ENCODE assay signal across 18 cellular contexts in the genomic region with DNA sequence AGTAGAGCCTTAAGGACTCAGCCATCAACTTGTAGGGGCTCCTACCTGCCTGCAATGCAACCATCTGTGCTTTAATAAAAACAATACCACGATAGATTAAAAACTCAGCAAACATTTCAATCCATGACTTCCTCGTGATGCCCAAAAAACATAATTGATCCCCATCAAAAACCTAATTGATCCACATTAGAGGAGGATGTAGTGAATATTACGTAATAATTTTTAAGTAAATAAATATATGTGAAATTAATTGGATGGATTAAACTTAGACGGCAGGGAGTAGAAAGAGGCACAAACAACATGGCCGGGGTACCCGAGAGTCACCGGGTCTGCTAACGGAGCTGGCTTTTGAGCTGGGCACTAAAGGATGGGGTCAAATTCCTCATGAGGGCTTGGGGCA.
DNase-seq lines count a peak whose midpoint lies in the region; ATAC-seq, FAIRE-seq and TF ChIP-seq lines count a peak whose summit lies in the region.
"Had no signal": no experiment of that assay in that cellular context is flagged by ENCODE, and none has a peak within 500 bp of the region (broad histone marks: within the 10 kb centered on the region; RNA-seq: fewer than 3 reads in every experiment).

No MANE protein-coding gene starts in this region.

- no peaks in the 10 kb centered on the region for H3K27me3 ChIP-seq in Caco-2 (replicated peaks; ENCODE audit: control insufficient read depth, insufficient read depth, low read length)
- peaks cover 1% of the 10 kb centered on the region; the same call in 1 of the 2 replicates for H3K27me3 ChIP-seq in IMR-90 (ENCODE audit: control insufficient read depth, insufficient read depth, low read length)
- no peaks in the 10 kb centered on the region for H3K27me3 ChIP-seq in H1 (replicated peaks in 1 of 4; ENCODE audit: control insufficient read depth in 3 of 4, extremely low read depth in 1 of 4, insufficient read depth in 3 of 4, low read length in 3 of 4)
- no peaks in the 10 kb centered on the region for H3K27me3 ChIP-seq in neural progenitor cell
- H3K27me3 ChIP-seq in small intestine (ENCODE audit: control insufficient read depth in 2 of 2, insufficient read depth in 2 of 2, low read length in 2 of 2), result no peaks in the 10 kb centered on the region
- H3K27me3 ChIP-seq in testis, result no peaks in the 10 kb centered on the region

- H3K4me3 ChIP-seq in Caco-2 (ENCODE audit: low read depth, low read length) (no peak overlapping the region), IMR-90 (ENCODE audit: insufficient read depth, low read depth, low read length) (no peak overlapping the region), H1 (ENCODE audit: extremely low read depth in 1 of 4, insufficient read depth in 2 of 4, low read depth in 3 of 4, low read length in 4 of 4) (no peak overlapping the region), neural progenitor cell (no peak overlapping the region), small intestine (ENCODE audit: low read depth in 1 of 2, low read length in 2 of 2) (no peak overlapping the region), testis (peak overlapping the region in 1 of 2 donors; percentile 7)

- H3K27ac ChIP-seq in IMR-90 (ENCODE audit: insufficient read depth, low read length) (no peak overlapping the region), H1 (ENCODE audit: low read depth, low read length) (no peak overlapping the region), neural progenitor cell (peak overlapping the region; percentile 95), small intestine (ENCODE audit: low read depth in 1 of 2, low read length in 1 of 2) (no peak overlapping the region), testis (no peak overlapping the region)

- H3K18ac ChIP-seq in IMR-90 (ENCODE audit: low read depth, low read length) (no peak overlapping the region), H1 (ENCODE audit: extremely low read depth, low read length) (no peak overlapping the region)

- BruUV-seq in Caco-2 (replicated peaks; lab: Mats Ljungman, UMichigan) (no TSS peak), IMR-90 (replicated peaks; lab: Mats Ljungman, UMichigan) (no TSS peak)

- H4K20me1 ChIP-seq in IMR-90 (ENCODE audit: insufficient read depth, low read length) (no peaks in the 10 kb centered on the region), H1 (replicated peaks in 1 of 2; ENCODE audit: control insufficient read depth in 1 of 2, insufficient read depth in 2 of 2, low read length in 2 of 2) (no peaks in the 10 kb centered on the region), neural progenitor cell (ENCODE audit: low read depth) (no peaks in the 10 kb centered on the region)

- H3K79me2 ChIP-seq in H1 (ENCODE audit: control insufficient read depth in 1 of 2, insufficient read depth in 2 of 2, low read length in 2 of 2) (no peaks in the 10 kb centered on the region), neural progenitor cell (ENCODE audit: low read depth) (no peaks in the 10 kb centered on the region)

- H3K4me1 Mint-ChIP-seq in Caco-2 (ENCODE audit: low read depth, unreplicated experiment) (peaks cover 35% of the 10 kb centered on the region), neural progenitor cell (peaks cover 38% of the 10 kb centered on the region)
- H3K4me1 Mint-ChIP-seq in activated T-cell treated with anti-CD3 and anti-CD28 coated beads, Interleukin-2, amount 50 U/mL, for 24 hours (ENCODE audit: low read depth), result peaks cover 26% of the 10 kb centered on the region

- no peak overlapping the region for H4K8ac ChIP-seq in IMR-90 (ENCODE audit: low read depth in 2 of 2, low read length in 2 of 2)
- H4K8ac ChIP-seq in H1 (ENCODE audit: extremely low read depth, insufficient read depth, low read length), result no peak overlapping the region

- dilution Hi-C loops in IMR-90 (cut with HindIII; ENCODE audit: low sequenced_read_pairs, unreplicated experiment), result no loop called here

- H3K4me2 ChIP-seq in IMR-90 (ENCODE audit: low read depth, low read length) (no peak overlapping the region), H1 (ENCODE audit: insufficient read depth in 1 of 2, low read depth in 2 of 2, low read length in 2 of 2) (no peak overlapping the region), neural progenitor cell (peak overlapping the region; percentile 63)

- TF ChIP-seq RAD21 in IMR-90 (IDR thresholded peaks at IDR 0.05; ENCODE audit: low read length), result no peak
- no peak for TF ChIP-seq RAD21 in H1 (IDR thresholded peaks at IDR 0.05 in 1 of 2, conservative IDR thresholded peaks at IDR 0.05 in 1 of 2; ENCODE audit: low read depth in 2 of 2, low read length in 2 of 2)

- H3K27me3 Mint-ChIP-seq in Caco-2 (ENCODE audit: insufficient read depth, unreplicated experiment) (no peaks in the 10 kb centered on the region), neural progenitor cell (ENCODE audit: insufficient read depth, low read depth) (peaks cover 7% of the 10 kb centered on the region)
- no peaks in the 10 kb centered on the region for H3K27me3 Mint-ChIP-seq in activated T-cell treated with anti-CD3 and anti-CD28 coated beads, Interleukin-2, amount 50 U/mL, for 24 hours
- H3K27me3 Mint-ChIP-seq: CD4-positive, alpha-beta T cell had no signal

- TF ChIP-seq POLR2A in IMR-90 (IDR thresholded peaks at IDR 0.05; ENCODE audit: low read depth, low read length) (no peak), H1 (IDR thresholded peaks at IDR 0.05; ENCODE audit: control extremely low read depth in 1 of 2, low read depth in 2 of 2, low read length in 2 of 2) (no peak), testis (IDR thresholded peaks at IDR 0.05) (no peak)

- CTCF ChIA-PET in Caco-2 (lab: Charles Lee), result interaction anchor here (2.7 kb wide), 1 partner anchor 91 kb away, joined by 7 read pairs; no protein-coding TSS in a partner anchor
- CTCF ChIA-PET in IMR-90 (lab: Yijun Ruan, JAX), result no interaction called here
- CTCF ChIA-PET in H1 (lab: Charles Lee; ENCODE audit: partially characterized antibody), result interaction anchor here (1.7 to 3.2 kb wide), 2 partner anchors 10 to 52 kb away, joined by 4 to 14 read pairs; no protein-coding TSS in a partner anchor

- in situ Hi-C loops in IMR-90 (cut with MboI; ENCODE audit: low sequenced_read_pairs), result no loop called here

- H2BK15ac ChIP-seq in IMR-90 (ENCODE audit: low read depth, low read length) (no peak overlapping the region), H1 (ENCODE audit: low read length) (no peak overlapping the region)

- no peaks in the 10 kb centered on the region for H3K9me1 ChIP-seq in IMR-90 (ENCODE audit: insufficient read depth, low read length)

- H3K27ac Mint-ChIP-seq in Caco-2 (ENCODE audit: unreplicated experiment), result peak overlapping the region; percentile 94
- H3K27ac Mint-ChIP-seq in neural progenitor cell, result no peak overlapping the region
- H3K27ac Mint-ChIP-seq in activated T-cell treated with anti-CD3 and anti-CD28 coated beads, Interleukin-2, amount 50 U/mL, for 24 hours, result no peak overlapping the region
- H3K27ac Mint-ChIP-seq: B cell; CD4-positive, alpha-beta T cell; HFFc6 had no signal

- H3K23me2 ChIP-seq in H1 (ENCODE audit: low read depth, low read length), result no peaks in the 10 kb centered on the region

- DNase-seq in Caco-2 (no peak), IMR-90 (no peak), H1 (ENCODE audit: low read depth in 1 of 2, low spot score in 2 of 2) (no peak), neural progenitor cell (ENCODE audit: low spot score) (no peak), small intestine (no peak), testis (no peak)
- DNase-seq in activated T-cell treated with anti-CD3 and anti-CD28 coated beads, Interleukin-2, amount 50 U/mL, for 24 hours, result no peak
- DNase-seq: C1 segment of cervical spinal cord; CD4-positive, alpha-beta T cell; DMS79; GOT3; HCEC 1CT; HFFc6 had no signal

- H3K9ac ChIP-seq in IMR-90 (ENCODE audit: low read depth, low read length) (no peak overlapping the region), H1 (replicated peaks in 1 of 4; ENCODE audit: extremely low read depth in 1 of 4, low read depth in 3 of 4, low read length in 3 of 4) (no peak overlapping the region), neural progenitor cell (no peak overlapping the region)

- H3K36me3 ChIP-seq in Caco-2 (ENCODE audit: control insufficient read depth, insufficient read depth, low read length) (no peaks in the 10 kb centered on the region), IMR-90 (ENCODE audit: control insufficient read depth, insufficient read depth, low read length) (no peaks in the 10 kb centered on the region), H1 (ENCODE audit: control insufficient read depth in 2 of 4, insufficient read depth in 4 of 4, low read length in 3 of 4) (no peaks in the 10 kb centered on the region), neural progenitor cell (no peaks in the 10 kb centered on the region), small intestine (ENCODE audit: control insufficient read depth in 2 of 2, insufficient read depth in 2 of 2, low read length in 2 of 2) (no peaks in the 10 kb centered on the region), testis (ENCODE audit: low read depth, missing control alignments) (no peaks in the 10 kb centered on the region)

- H3K4ac ChIP-seq in IMR-90 (ENCODE audit: low read depth, low read length), result no peak overlapping the region
- H3K4ac ChIP-seq in H1 (replicated peaks; ENCODE audit: insufficient read length, low read depth, low read length), result no peak overlapping the region

- no peaks in the 10 kb centered on the region for H3K9me3 ChIP-seq in Caco-2
- H3K9me3 ChIP-seq in IMR-90 (ENCODE audit: control insufficient read depth, insufficient read depth, low read length), result no peaks in the 10 kb centered on the region
- H3K9me3 ChIP-seq in H1 (ENCODE audit: insufficient read depth in 2 of 2, low read depth in 1 of 2, low read length in 1 of 2), result no peaks in the 10 kb centered on the region
- H3K9me3 ChIP-seq in neural progenitor cell (ENCODE audit: low read depth), result no peaks in the 10 kb centered on the region
- H3K9me3 ChIP-seq in small intestine (ENCODE audit: control insufficient read depth, low read depth), result no peaks in the 10 kb centered on the region
- no peaks in the 10 kb centered on the region for H3K9me3 ChIP-seq in testis

- H3K79me1 ChIP-seq in IMR-90 (ENCODE audit: low read depth in 1 of 2, low read length in 2 of 2) (no peaks in the 10 kb centered on the region), H1 (ENCODE audit: low read depth, low read length) (no peaks in the 10 kb centered on the region)

- peaks cover 7% of the 10 kb centered on the region for H3K9me3 Mint-ChIP-seq in Caco-2 (ENCODE audit: unreplicated experiment)
- peaks cover 3% of the 10 kb centered on the region for H3K9me3 Mint-ChIP-seq in neural progenitor cell
- no peaks in the 10 kb centered on the region for H3K9me3 Mint-ChIP-seq in activated T-cell treated with anti-CD3 and anti-CD28 coated beads, Interleukin-2, amount 50 U/mL, for 24 hours
- H3K9me3 Mint-ChIP-seq: CD4-positive, alpha-beta T cell; HFFc6 had no signal

- H3K14ac ChIP-seq in IMR-90 (replicated peaks; ENCODE audit: low read depth, low read length) (no peak overlapping the region), H1 (ENCODE audit: insufficient read length) (no peak overlapping the region)

- no peak overlapping the region for H4K5ac ChIP-seq in IMR-90 (ENCODE audit: low read depth, low read length)
- no peak overlapping the region for H4K5ac ChIP-seq in H1 (ENCODE audit: insufficient read length, low read depth, low read length)

- no peak for FAIRE-seq in H1 (lab: Jason Lieb, UNC)
- no peak for FAIRE-seq in small intestine (lab: Jason Lieb, UNC)
- FAIRE-seq: A204.1, GM12891, HTR-8/SVneo had no signal

- no peak overlapping the region for H2BK20ac ChIP-seq in IMR-90 (ENCODE audit: low read depth, low read length)
- H2BK20ac ChIP-seq in H1 (ENCODE audit: low read length), result no peak overlapping the region

- H3K4me1 ChIP-seq in Caco-2, result peaks cover 54% of the 10 kb centered on the region
- H3K4me1 ChIP-seq in IMR-90 (ENCODE audit: control insufficient read depth, insufficient read depth, low read length), result no peaks in the 10 kb centered on the region
- peaks cover 0 to 6% (median 0%) of the 10 kb centered on the region in 4 experiments; a peak in 2 of 7 replicates for H3K4me1 ChIP-seq in H1 (replicated peaks in 1 of 4; ENCODE audit: control insufficient read depth in 3 of 4, insufficient read depth in 4 of 4, low read length in 3 of 4)
- peaks cover 33% of the 10 kb centered on the region for H3K4me1 ChIP-seq in neural progenitor cell
- no peaks in the 10 kb centered on the region for H3K4me1 ChIP-seq in small intestine (ENCODE audit: control insufficient read depth in 2 of 2, insufficient read depth in 1 of 2, low read depth in 1 of 2, low read length in 1 of 2)
- H3K4me1 ChIP-seq in testis, result no peaks in the 10 kb centered on the region

- H2AFZ ChIP-seq in IMR-90 (replicated peaks; ENCODE audit: low read length, poor library complexity) (no peak overlapping the region), H1 (ENCODE audit: low read length) (0 out of 2 replicates have a peak overlapping the region, but pooled peaks have one; percentile 88), neural progenitor cell (replicated peaks) (peak overlapping the region; percentile 35)

- no peak overlapping the region for H2BK5ac ChIP-seq in IMR-90 (ENCODE audit: low read depth, low read length, poor library complexity, severe bottlenecking)
- no peak overlapping the region for H2BK5ac ChIP-seq in H1 (ENCODE audit: low read depth, low read length)

- POLR2A ChIA-PET in Caco-2 (lab: Charles Lee), result interaction anchor here (1.2 to 1.6 kb wide), 2 partner anchors 38 to 46 kb away, joined by 6 to 10 read pairs; no protein-coding TSS in a partner anchor
- POLR2A ChIA-PET in IMR-90 (lab: Charles Lee; ENCODE audit: unreplicated experiment), result no interaction called here
- POLR2A ChIA-PET in H1 (lab: Charles Lee; ENCODE audit: partially characterized antibody), result no interaction called here

- TF ChIP-seq EP300 in H1 (IDR thresholded peaks at IDR 0.05; ENCODE audit: borderline replicate concordance in 1 of 2, low read depth in 2 of 2, low read length in 2 of 2), result no peak

- no peak overlapping the region for H2BK12ac ChIP-seq in H1 (ENCODE audit: low read depth, low read length)

- 78 to 100% methylated on average over 1 to 5 of the region's 8 CpGs for WGBS in IMR-90 (ENCODE audit: extremely low coverage in 2 of 2, insufficient read length in 1 of 2), 2 experiments
- WGBS in H1 (ENCODE audit: extremely low coverage in 1 of 2, insufficient coverage in 1 of 2, insufficient read length in 1 of 2, insufficient replicate concordance in 2 of 2, low coverage in 1 of 2, low lambda C conversion rate in 2 of 2, missing lambda C conversion rate in 1 of 2), 2 experiments, result 94 to 100% methylated on average over 1 to 8 of the region's 8 CpGs
- 72 to 88% (median 80%) methylated on average over 8 of the region's 8 CpGs for WGBS in small intestine, 3 donors
- WGBS in testis, 2 donors, result 64 to 82% methylated on average over 8 of the region's 8 CpGs

- H3K23ac ChIP-seq in IMR-90 (ENCODE audit: low read depth, low read length) (no peak overlapping the region), H1 (ENCODE audit: insufficient read length) (no peak overlapping the region)

- H2AK5ac ChIP-seq in IMR-90 (ENCODE audit: low read depth, low read length), result no peak overlapping the region
- no peak overlapping the region for H2AK5ac ChIP-seq in H1 (ENCODE audit: low read depth, low read length)

- TF ChIP-seq CTCF in Caco-2 (IDR thresholded peaks at IDR 0.05; ENCODE audit: insufficient read depth in 1 of 2, low read depth in 1 of 2, low read length in 1 of 2, severe bottlenecking in 1 of 2, unreplicated experiment in 1 of 2) (no peak), IMR-90 (conservative IDR thresholded peaks at IDR 0.05; ENCODE audit: low read depth, low read length) (no peak), H1 (IDR thresholded peaks at IDR 0.05; ENCODE audit: control extremely low read depth in 1 of 3, insufficient read depth in 1 of 3, low read depth in 1 of 3, low read length in 3 of 3) (no peak), neural progenitor cell (IDR thresholded peaks at IDR 0.05) (no peak), testis (IDR thresholded peaks at IDR 0.05) (no peak)

- no peak overlapping the region for H4K91ac ChIP-seq in IMR-90 (ENCODE audit: insufficient read depth, low read depth, low read length)
- no peak overlapping the region for H4K91ac ChIP-seq in H1 (replicated peaks; ENCODE audit: insufficient read length, low read length)

- H3K4me3 Mint-ChIP-seq in Caco-2 (ENCODE audit: unreplicated experiment) (no peak overlapping the region), neural progenitor cell (no peak overlapping the region)
- H3K4me3 Mint-ChIP-seq in activated T-cell treated with anti-CD3 and anti-CD28 coated beads, Interleukin-2, amount 50 U/mL, for 24 hours, result no peak overlapping the region
- H3K4me3 Mint-ChIP-seq: B cell; CD4-positive, alpha-beta T cell; HFFc6 had no signal

- no peak overlapping the region for H3K56ac ChIP-seq in IMR-90 (ENCODE audit: extremely low read depth, insufficient read depth, low read length)
- no peak overlapping the region for H3K56ac ChIP-seq in H1 (replicated peaks; ENCODE audit: insufficient read length, low read depth, low read length)

- H2AK9ac ChIP-seq in IMR-90 (replicated peaks; ENCODE audit: low read depth, low read length, poor library complexity), result no peak overlapping the region

- intact Hi-C loops in Caco-2 (cut with micrococcal nuclease; ENCODE audit: unreplicated experiment), result loop anchor here (5.0 kb wide), 1 partner anchor 117 kb away; no protein-coding TSS in a partner anchor
- intact Hi-C loops in IMR-90 (cut with micrococcal nuclease), result no loop called here
- intact Hi-C loops in testis (cut with DNase I; ENCODE audit: low total_unique reads), result no loop called here

- ATAC-seq in IMR-90 (ENCODE audit: low read depth) (no peak), GM18498 (IDR thresholded peaks at IDR 0.05; ENCODE audit: unreplicated experiment) (no peak)

- H2BK120ac ChIP-seq in IMR-90 (ENCODE audit: low read depth, low read length), result no peak overlapping the region
- H2BK120ac ChIP-seq in H1 (replicated peaks; ENCODE audit: low read depth, low read length), result no peak overlapping the region

- H3F3A ChIP-seq in neural progenitor cell (ENCODE audit: low read depth), result peaks cover 27% of the 10 kb centered on the region

- H3K36me3 Mint-ChIP-seq in Caco-2 (ENCODE audit: insufficient read depth, unreplicated experiment) (peaks cover 11% of the 10 kb centered on the region), neural progenitor cell (peaks cover 4% of the 10 kb centered on the region)
- no peaks in the 10 kb centered on the region for H3K36me3 Mint-ChIP-seq in activated T-cell treated with anti-CD3 and anti-CD28 coated beads, Interleukin-2, amount 50 U/mL, for 24 hours (ENCODE audit: low read depth)
